1 cellular context compared by ENCODE assay signal in the genomic region with DNA sequence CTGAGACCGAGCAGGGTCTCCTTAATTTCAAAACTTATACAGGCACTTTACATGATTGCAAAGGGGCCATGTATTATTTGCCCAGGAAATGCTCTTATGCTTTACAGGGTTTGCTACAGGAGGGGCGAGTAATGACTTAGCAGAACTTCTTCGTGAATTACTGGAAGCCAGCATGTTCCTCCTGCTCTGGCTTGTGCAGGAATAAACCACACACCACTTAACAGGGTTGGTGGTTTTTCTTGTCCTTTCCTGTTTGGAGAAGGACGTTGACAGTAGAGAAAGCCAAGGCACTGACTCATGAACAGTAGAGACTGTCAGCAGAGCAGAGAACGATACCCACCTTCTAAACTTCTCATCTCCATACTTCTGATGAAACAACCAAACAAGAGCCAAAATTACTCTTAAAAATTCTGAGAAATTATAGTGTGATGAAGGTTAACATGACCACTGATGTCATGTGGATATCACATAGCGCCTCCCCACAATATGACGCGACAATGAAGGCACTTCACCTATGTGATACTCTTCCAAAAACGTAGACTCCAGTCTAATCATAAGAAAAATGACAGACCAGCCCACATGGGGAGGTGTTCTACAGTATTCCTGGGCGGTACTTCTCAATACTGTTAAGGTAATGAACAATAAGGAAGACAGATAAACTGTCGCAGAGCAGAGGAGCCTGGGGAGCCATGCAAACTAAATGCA.
TF ChIP-seq lines count a peak whose summit lies in the region.

No MANE protein-coding gene starts in this region.

TF ChIP-seq in HepG2, 621 proteins besides CTCF, POLR2A, EP300 and RAD21 (continued from another document):
- TF ChIP-seq GMEB2 (CRISPR knock-in tag; IDR thresholded peaks at IDR 0.05; ENCODE audit: low read depth), result no peak
